ENCODE assay signal across 1 cellular context in the genomic region with DNA sequence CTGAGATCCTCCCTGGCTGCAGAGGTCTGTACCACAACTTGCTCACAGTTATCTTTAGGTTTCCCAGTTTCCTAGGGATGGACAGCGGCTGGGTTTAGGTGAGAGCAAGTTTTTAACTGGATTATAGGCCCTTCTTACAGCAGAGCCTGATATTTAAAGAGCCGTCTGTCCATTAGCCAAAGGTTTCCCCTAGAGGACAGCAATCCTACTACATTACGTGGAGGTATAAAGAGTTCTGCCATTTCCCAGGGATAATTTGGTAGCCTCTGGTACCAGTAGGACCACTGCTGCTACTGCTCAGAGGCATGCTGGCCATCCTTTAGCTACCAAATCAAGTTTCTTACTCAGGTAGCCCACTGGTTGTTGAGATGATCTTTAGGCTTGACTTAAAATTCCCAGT.
TF ChIP-seq lines count a peak whose summit lies in the region.

No MANE protein-coding gene starts in this region.

TF ChIP-seq in GM23338, 12 proteins besides CTCF, POLR2A, EP300 and RAD21 (continued from another document):
- TF ChIP-seq, protein P1, sequence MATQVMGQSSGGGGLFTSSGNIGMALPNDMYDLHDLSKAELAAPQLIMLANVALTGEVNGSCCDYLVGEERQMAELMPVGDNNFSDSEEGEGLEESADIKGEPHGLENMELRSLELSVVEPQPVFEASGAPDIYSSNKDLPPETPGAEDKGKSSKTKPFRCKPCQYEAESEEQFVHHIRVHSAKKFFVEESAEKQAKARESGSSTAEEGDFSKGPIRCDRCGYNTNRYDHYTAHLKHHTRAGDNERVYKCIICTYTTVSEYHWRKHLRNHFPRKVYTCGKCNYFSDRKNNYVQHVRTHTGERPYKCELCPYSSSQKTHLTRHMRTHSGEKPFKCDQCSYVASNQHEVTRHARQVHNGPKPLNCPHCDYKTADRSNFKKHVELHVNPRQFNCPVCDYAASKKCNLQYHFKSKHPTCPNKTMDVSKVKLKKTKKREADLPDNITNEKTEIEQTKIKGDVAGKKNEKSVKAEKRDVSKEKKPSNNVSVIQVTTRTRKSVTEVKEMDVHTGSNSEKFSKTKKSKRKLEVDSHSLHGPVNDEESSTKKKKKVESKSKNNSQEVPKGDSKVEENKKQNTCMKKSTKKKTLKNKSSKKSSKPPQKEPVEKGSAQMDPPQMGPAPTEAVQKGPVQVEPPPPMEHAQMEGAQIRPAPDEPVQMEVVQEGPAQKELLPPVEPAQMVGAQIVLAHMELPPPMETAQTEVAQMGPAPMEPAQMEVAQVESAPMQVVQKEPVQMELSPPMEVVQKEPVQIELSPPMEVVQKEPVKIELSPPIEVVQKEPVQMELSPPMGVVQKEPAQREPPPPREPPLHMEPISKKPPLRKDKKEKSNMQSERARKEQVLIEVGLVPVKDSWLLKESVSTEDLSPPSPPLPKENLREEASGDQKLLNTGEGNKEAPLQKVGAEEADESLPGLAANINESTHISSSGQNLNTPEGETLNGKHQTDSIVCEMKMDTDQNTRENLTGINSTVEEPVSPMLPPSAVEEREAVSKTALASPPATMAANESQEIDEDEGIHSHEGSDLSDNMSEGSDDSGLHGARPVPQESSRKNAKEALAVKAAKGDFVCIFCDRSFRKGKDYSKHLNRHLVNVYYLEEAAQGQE (IDR thresholded peaks at IDR 0.05; ENCODE audit: unreplicated experiment), result no peak
- TF ChIP-seq STAT1 (IDR thresholded peaks at IDR 0.05; ENCODE audit: unreplicated experiment), result no peak
